Comparison of ENCODE assay signal across 27 cellular contexts in genomic region chr1:175984057-175984812, GRCh38.
"Had no signal": no experiment of that assay in that cellular context is flagged by ENCODE, and none has a peak within 500 bp of the region (broad histone marks: within the 10 kb centered on the region; RNA-seq: fewer than 3 reads in every experiment).

No MANE protein-coding gene starts in this region.

- H3K27me3 ChIP-seq: dorsolateral prefrontal cortex, esophagus muscularis mucosa, foreskin keratinocyte, heart right ventricle, neural progenitor cell, tibial nerve, upper lobe of left lung, uterus had no signal

- H3K9ac ChIP-seq: neural progenitor cell, parathyroid adenoma had no signal

- H3K27ac Mint-ChIP-seq: immature natural killer cell; memory B cell; neural progenitor cell; stimulated activated naive B cell treated with anti-CD40 and anti-IgM and Interleukin-4, amounts not matched to agents 10 μg/mL and 1 μg/mL and 100 μg/mL, for 72 hours; stimulated activated naive CD8-positive, alpha-beta T cell treated with anti-CD3 and anti-CD28 coated beads, Interleukin-15, Interleukin-2, amounts not matched to agents 100 ng/mL and 50 ng/mL, for 24 hours had no signal

- H3K4me1 ChIP-seq: neural progenitor cell, parathyroid adenoma, psoas muscle, upper lobe of left lung, uterus had no signal

- H3K9me3 ChIP-seq: psoas muscle had no signal

- H3K27ac ChIP-seq: dorsolateral prefrontal cortex, esophagus muscularis mucosa, foreskin keratinocyte, heart right ventricle, neural progenitor cell, parathyroid adenoma, psoas muscle, skin epidermis, thoracic aorta, tibial nerve, upper lobe of left lung, uterus had no signal

- H3K4me3 Mint-ChIP-seq: immature natural killer cell; memory B cell; nephron; neural progenitor cell; stimulated activated naive B cell treated with anti-CD40 and anti-IgM and Interleukin-4, amounts not matched to agents 10 μg/mL and 1 μg/mL and 100 μg/mL, for 72 hours; stimulated activated naive CD8-positive, alpha-beta T cell treated with anti-CD3 and anti-CD28 coated beads, Interleukin-15, Interleukin-2, amounts not matched to agents 100 ng/mL and 50 ng/mL, for 24 hours had no signal

- H3K27me3 Mint-ChIP-seq: memory B cell; naive thymus-derived CD4-positive, alpha-beta T cell; stimulated activated naive B cell treated with anti-CD40 and anti-IgM and Interleukin-4, amounts not matched to agents 10 μg/mL and 1 μg/mL and 100 μg/mL, for 72 hours; stimulated activated naive CD8-positive, alpha-beta T cell treated with anti-CD3 and anti-CD28 coated beads, Interleukin-15, Interleukin-2, amounts not matched to agents 100 ng/mL and 50 ng/mL, for 24 hours had no signal

- ATAC-seq: foreskin keratinocyte; heart right ventricle; naive thymus-derived CD4-positive, alpha-beta T cell; psoas muscle; right cardiac atrium; stimulated activated naive B cell treated with anti-CD40 and anti-IgM and Interleukin-4, amounts not matched to agents 10 μg/mL and 1 μg/mL and 100 μg/mL, for 72 hours had no signal

- H3K4me3 ChIP-seq: dorsolateral prefrontal cortex, esophagus muscularis mucosa, heart right ventricle, lung, neural progenitor cell, psoas muscle, skin epidermis, thoracic aorta, tibial nerve, upper lobe of left lung, uterus had no signal

- DNase-seq: dorsolateral prefrontal cortex; effector CD4-positive, alpha-beta T cell; foreskin keratinocyte; glutamatergic neuron; heart right ventricle; hypothalamus; immature natural killer cell; islet precursor cell; midbrain; naive thymus-derived CD4-positive, alpha-beta T cell; psoas muscle; stimulated activated CD4-positive, alpha-beta T cell treated with anti-CD3 and anti-CD28 coated beads, Interleukin-15, amount 100 ng/mL, for 24 hours; stimulated activated CD4-positive, alpha-beta T cell treated with anti-CD3 and anti-CD28 coated beads, Interleukin-2, amount 100 ng/mL, for 48 hours; stimulated activated naive B cell treated with anti-CD40 and anti-IgM and Interleukin-4, amounts not matched to agents 10 μg/mL and 1 μg/mL and 100 μg/mL, for 72 hours; upper lobe of left lung; uterus had no signal

- H3K4me1 Mint-ChIP-seq: memory B cell, nephron, neural progenitor cell had no signal
